Comparison of ENCODE assay signal across 1 cellular context in the genomic region with DNA sequence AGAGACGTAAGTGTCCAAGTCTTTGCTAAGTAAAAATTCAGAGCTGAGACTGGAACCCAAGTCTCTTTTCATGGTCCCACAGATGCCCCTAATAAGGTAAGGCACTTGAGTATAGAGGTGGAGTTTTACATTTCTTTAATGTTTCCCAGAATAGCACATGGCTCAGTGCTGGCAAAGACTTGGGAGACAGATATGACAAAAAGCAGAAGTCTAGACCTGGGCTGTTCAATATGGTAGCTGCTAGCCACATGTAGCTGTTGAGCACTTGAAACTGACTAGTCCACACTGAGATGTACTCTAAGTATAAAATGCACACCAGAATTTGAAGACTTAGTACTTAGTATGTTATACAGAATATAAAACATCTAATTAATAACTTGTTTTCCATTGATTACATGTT.
TF ChIP-seq lines count a peak whose summit lies in the region.

No MANE protein-coding gene starts in this region.

TF ChIP-seq in K562, 482 proteins besides CTCF, POLR2A, EP300 and RAD21:
- TF ChIP-seq PPARD (CRISPR knock-in tag; IDR thresholded peaks at IDR 0.05) (no peak), SPI1 (IDR thresholded peaks at IDR 0.05; ENCODE audit: borderline replicate concordance, low read depth, low read length) (peak; percentile 67), BDP1 (IDR thresholded peaks at IDR 0.05; ENCODE audit: insufficient read depth, insufficient read length) (no peak)
- TF ChIP-seq, protein P1, sequence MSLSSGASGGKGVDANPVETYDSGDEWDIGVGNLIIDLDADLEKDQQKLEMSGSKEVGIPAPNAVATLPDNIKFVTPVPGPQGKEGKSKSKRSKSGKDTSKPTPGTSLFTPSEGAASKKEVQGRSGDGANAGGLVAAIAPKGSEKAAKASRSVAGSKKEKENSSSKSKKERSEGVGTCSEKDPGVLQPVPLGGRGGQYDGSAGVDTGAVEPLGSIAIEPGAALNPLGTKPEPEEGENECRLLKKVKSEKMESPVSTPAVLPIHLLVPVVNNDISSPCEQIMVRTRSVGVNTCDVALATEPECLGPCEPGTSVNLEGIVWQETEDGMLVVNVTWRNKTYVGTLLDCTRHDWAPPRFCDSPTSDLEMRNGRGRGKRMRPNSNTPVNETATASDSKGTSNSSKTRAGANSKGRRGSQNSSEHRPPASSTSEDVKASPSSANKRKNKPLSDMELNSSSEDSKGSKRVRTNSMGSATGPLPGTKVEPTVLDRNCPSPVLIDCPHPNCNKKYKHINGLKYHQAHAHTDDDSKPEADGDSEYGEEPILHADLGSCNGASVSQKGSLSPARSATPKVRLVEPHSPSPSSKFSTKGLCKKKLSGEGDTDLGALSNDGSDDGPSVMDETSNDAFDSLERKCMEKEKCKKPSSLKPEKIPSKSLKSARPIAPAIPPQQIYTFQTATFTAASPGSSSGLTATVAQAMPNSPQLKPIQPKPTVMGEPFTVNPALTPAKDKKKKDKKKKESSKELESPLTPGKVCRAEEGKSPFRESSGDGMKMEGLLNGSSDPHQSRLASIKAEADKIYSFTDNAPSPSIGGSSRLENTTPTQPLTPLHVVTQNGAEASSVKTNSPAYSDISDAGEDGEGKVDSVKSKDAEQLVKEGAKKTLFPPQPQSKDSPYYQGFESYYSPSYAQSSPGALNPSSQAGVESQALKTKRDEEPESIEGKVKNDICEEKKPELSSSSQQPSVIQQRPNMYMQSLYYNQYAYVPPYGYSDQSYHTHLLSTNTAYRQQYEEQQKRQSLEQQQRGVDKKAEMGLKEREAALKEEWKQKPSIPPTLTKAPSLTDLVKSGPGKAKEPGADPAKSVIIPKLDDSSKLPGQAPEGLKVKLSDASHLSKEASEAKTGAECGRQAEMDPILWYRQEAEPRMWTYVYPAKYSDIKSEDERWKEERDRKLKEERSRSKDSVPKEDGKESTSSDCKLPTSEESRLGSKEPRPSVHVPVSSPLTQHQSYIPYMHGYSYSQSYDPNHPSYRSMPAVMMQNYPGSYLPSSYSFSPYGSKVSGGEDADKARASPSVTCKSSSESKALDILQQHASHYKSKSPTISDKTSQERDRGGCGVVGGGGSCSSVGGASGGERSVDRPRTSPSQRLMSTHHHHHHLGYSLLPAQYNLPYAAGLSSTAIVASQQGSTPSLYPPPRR (CRISPR knock-in tag; IDR thresholded peaks at IDR 0.05; ENCODE audit: borderline replicate concordance): no peak
